ENCODE assay signal across 14 cellular contexts in the genomic region with DNA sequence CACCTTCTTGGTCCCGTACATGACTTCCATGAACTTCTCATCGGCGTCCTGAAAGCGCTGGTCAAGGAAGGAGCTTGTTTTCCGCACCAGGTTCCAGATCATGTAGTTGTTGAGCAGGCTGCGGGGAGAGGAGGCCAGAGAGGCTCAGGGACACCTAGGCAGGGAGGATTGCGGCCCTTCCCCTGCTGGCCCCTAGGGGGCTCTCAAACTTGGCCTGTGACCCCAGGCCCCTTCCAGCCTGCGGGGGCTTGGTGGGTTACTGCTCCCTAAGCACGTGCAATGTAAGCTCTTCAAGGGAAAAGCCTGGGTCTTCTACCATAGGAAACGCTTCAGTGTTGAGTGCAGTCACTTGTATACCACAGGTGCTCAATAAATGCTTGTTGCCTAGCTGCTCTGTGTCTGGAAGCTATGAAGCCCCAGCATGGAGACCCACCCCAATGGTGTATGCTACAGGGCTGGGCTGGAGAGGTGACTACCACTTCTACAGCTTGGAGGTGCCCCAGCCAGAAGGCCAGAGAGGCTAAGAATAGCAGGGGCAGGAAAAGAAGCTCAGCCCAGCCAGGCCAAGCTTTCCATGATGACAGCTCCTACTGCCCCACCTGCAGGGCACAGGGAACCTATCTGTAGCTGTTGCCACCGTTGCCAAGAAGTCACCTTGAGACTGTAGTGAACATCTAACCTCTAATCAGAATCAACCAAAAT. TPM values are rescaled to one million over a fixed set of nuclear protein-coding genes. Genes with fewer than 3 reads are reported as not detected.
DNase-seq lines count a peak whose midpoint lies in the region; ATAC-seq, FAIRE-seq and TF ChIP-seq lines count a peak whose summit lies in the region.
"Had no signal": no experiment of that assay in that cellular context is flagged by ENCODE, and none has a peak within 500 bp of the region (broad histone marks: within the 10 kb centered on the region; RNA-seq: fewer than 3 reads in every experiment).

No MANE protein-coding gene starts in this region.

- no peaks in the 10 kb centered on the region for H3K4me1 ChIP-seq in endothelial cell of umbilical vein (ENCODE audit: control insufficient read depth, extremely low read depth, insufficient read depth, low read length)
- no peaks in the 10 kb centered on the region for H3K4me1 ChIP-seq in aorta (ENCODE audit: control insufficient read depth in 1 of 2, insufficient read depth in 2 of 2, low read length in 2 of 2)
- H3K4me1 ChIP-seq in adrenal gland (replicated peaks in 1 of 2), result peaks cover 11 to 32% of the 10 kb centered on the region in 2 donors

- H3K27ac ChIP-seq in endothelial cell of umbilical vein (ENCODE audit: insufficient read depth, low read depth, low read length) (no peak overlapping the region), aorta (ENCODE audit: low read depth in 1 of 2, low read length in 2 of 2) (no peak overlapping the region), adrenal gland (peak overlapping the region in 2 of 5 donors; percentile 67 to 71)
- H3K27ac ChIP-seq: C4-2B had no signal

- dilution Hi-C loops in endothelial cell of umbilical vein (cut with MboI; ENCODE audit: extremely low pct_ligation_motif_present, low sequenced_read_pairs), result loop anchor here (10.0 kb wide), 1 partner anchor 120 kb away; no protein-coding TSS in a partner anchor

- H3K36me3 ChIP-seq in endothelial cell of umbilical vein (ENCODE audit: control insufficient read depth in 2 of 2, extremely low read depth in 1 of 2, insufficient read depth in 2 of 2, low read length in 2 of 2), result peaks cover 32 to 72% of the 10 kb centered on the region in 2 experiments
- H3K36me3 ChIP-seq in aorta (ENCODE audit: control insufficient read depth in 1 of 2, insufficient read depth in 2 of 2, low read length in 1 of 2), result peaks cover 7 to 16% of the 10 kb centered on the region in 2 donors
- peaks cover 0 to 78% of the 10 kb centered on the region in 2 donors for H3K36me3 ChIP-seq in adrenal gland (replicated peaks in 1 of 2)

- peaks cover 8% of the 10 kb centered on the region for H3K79me2 ChIP-seq in endothelial cell of umbilical vein (ENCODE audit: control insufficient read depth, insufficient read depth, low read length)

- H3K4me3 Mint-ChIP-seq in progenitor cell of endocrine pancreas (ENCODE audit: low read depth), result no peak overlapping the region
- H3K4me3 Mint-ChIP-seq: activated naive CD8-positive, alpha-beta T cell had no signal

- 91% methylated on average over 11 of the region's 11 CpGs for WGBS in aorta, 2 donors
- WGBS in adrenal gland, 4 donors, result 87 to 93% (median 89%) methylated on average over 11 of the region's 11 CpGs

- no peak overlapping the region for H3K9ac ChIP-seq in endothelial cell of umbilical vein (replicated peaks; ENCODE audit: extremely low read depth, insufficient read depth, low read length)

- no peaks in the 10 kb centered on the region for H3K9me1 ChIP-seq in endothelial cell of umbilical vein (replicated peaks; ENCODE audit: control insufficient read depth, extremely low read depth, insufficient read depth, low read length)

- H3K27me3 Mint-ChIP-seq in progenitor cell of endocrine pancreas, result no peaks in the 10 kb centered on the region
- H3K27me3 Mint-ChIP-seq: activated naive CD8-positive, alpha-beta T cell had no signal

- no peak overlapping the region for H3K27ac Mint-ChIP-seq in progenitor cell of endocrine pancreas
- H3K27ac Mint-ChIP-seq: activated naive CD8-positive, alpha-beta T cell had no signal

- peaks cover 22% of the 10 kb centered on the region for H3K4me1 Mint-ChIP-seq in progenitor cell of endocrine pancreas (ENCODE audit: low read depth)

- TF ChIP-seq CTCF in LNCAP (IDR thresholded peaks at IDR 0.05) (0 out of 2 replicates have a peak, but pooled peaks have one; percentile 12), endothelial cell of umbilical vein (IDR thresholded peaks at IDR 0.05; ENCODE audit: extremely low read depth in 1 of 2, insufficient read depth in 1 of 2, low read depth in 1 of 2, low read length in 2 of 2) (peak; percentile 57 to 65), progenitor cell of endocrine pancreas (IDR thresholded peaks at IDR 0.05; ENCODE audit: unreplicated experiment) (peak; percentile 50), adrenal gland (IDR thresholded peaks at IDR 0.05) (peak in 1 of 6 experiments; percentile 12)

- no peak overlapping the region for H2AFZ ChIP-seq in endothelial cell of umbilical vein (ENCODE audit: low read depth, low read length)

- CTCF ChIA-PET in endothelial cell of umbilical vein (lab: Charles Lee), result interaction anchor here (0.9 to 4.7 kb wide), 8 partner anchors 10 to 125 kb away, joined by 3 to 29 read pairs (median 4); no protein-coding TSS in a partner anchor

- H3K4me3 ChIP-seq in endothelial cell of umbilical vein (replicated peaks in 1 of 3; ENCODE audit: insufficient read depth in 1 of 3, low read depth in 1 of 3, low read length in 3 of 3) (no peak overlapping the region), aorta (ENCODE audit: low read length in 2 of 2) (no peak overlapping the region), adrenal gland (no peak overlapping the region)

- DNase-seq in activated naive CD4-positive, alpha-beta T cell treated with Interleukin-2 at 50 U/mL for 16 hours, result peak; percentile 12
- no peak for DNase-seq in activated naive CD4-positive, alpha-beta T cell (lab: John Stamatoyannopoulos, UW)
- no peak for DNase-seq in endothelial cell of umbilical vein (ENCODE audit: low read depth, low spot score)
- no peak for DNase-seq in progenitor cell of endocrine pancreas (ENCODE audit: low spot score, unreplicated experiment)
- DNase-seq in NOMO-1 (lab: John Stamatoyannopoulos, UW; ENCODE audit: unreplicated experiment in 2 of 2), result no peak
- no peak for DNase-seq in aorta
- DNase-seq in adrenal gland, result no peak
- DNase-seq: NCI-H146, posterior cingulate gyrus had no signal

- no peaks in the 10 kb centered on the region for H4K20me1 ChIP-seq in endothelial cell of umbilical vein (replicated peaks; ENCODE audit: control insufficient read depth, extremely low read depth, insufficient read depth, low read length)

- no peak for FAIRE-seq in endothelial cell of umbilical vein (lab: Jason Lieb, UNC)
- FAIRE-seq: endometrium, urothelium cell line had no signal

- H3K9me3 Mint-ChIP-seq in progenitor cell of endocrine pancreas (ENCODE audit: low read depth), result no peaks in the 10 kb centered on the region

- BruUV-seq in endothelial cell of umbilical vein (replicated peaks; lab: Mats Ljungman, UMichigan), result no TSS peak

- peaks cover 37% of the 10 kb centered on the region for H3K36me3 Mint-ChIP-seq in progenitor cell of endocrine pancreas (ENCODE audit: insufficient read depth)

- H3K27me3 ChIP-seq in endothelial cell of umbilical vein (ENCODE audit: control insufficient read depth in 2 of 2, insufficient read depth in 2 of 2, low read length in 2 of 2), result no peaks in the 10 kb centered on the region
- H3K27me3 ChIP-seq in aorta (ENCODE audit: control insufficient read depth in 1 of 2, insufficient read depth in 2 of 2, low read length in 1 of 2), result no peaks in the 10 kb centered on the region
- H3K27me3 ChIP-seq in adrenal gland, result no peaks in the 10 kb centered on the region

- H3K4me2 ChIP-seq in endothelial cell of umbilical vein (ENCODE audit: insufficient read depth, low read length), result no peak overlapping the region

- ATAC-seq in aorta (ENCODE audit: low FRiP score), result no peak

- no peak for TF ChIP-seq POLR2A in endothelial cell of umbilical vein (IDR thresholded peaks at IDR 0.05; ENCODE audit: low read depth, low read length)
- no peak for TF ChIP-seq POLR2A in adrenal gland (IDR thresholded peaks at IDR 0.05)

- POLR2A ChIA-PET in endothelial cell of umbilical vein (lab: Charles Lee), result no interaction called here

- H3K9me3 ChIP-seq in endothelial cell of umbilical vein (replicated peaks; ENCODE audit: control insufficient read depth, insufficient read depth, low read length) (no peaks in the 10 kb centered on the region), aorta (ENCODE audit: control insufficient read depth, low read length) (no peaks in the 10 kb centered on the region), adrenal gland (replicated peaks in 1 of 3) (no peaks in the 10 kb centered on the region)

- intact Hi-C loops in endothelial cell of umbilical vein (cut with micrococcal nuclease), result no loop called here
- intact Hi-C loops in aorta (cut with DNase I), result no loop called here
- intact Hi-C loops in adrenal gland (cut with DNase I), result no loop called here

TF ChIP-seq in endothelial cell of umbilical vein, 7 proteins besides CTCF, POLR2A, EP300 and RAD21:
- no peak for TF ChIP-seq EZH2 (IDR thresholded peaks at IDR 0.05; ENCODE audit: borderline replicate concordance, low read depth, low read length, severe bottlenecking)
- TF ChIP-seq, protein P1, sequence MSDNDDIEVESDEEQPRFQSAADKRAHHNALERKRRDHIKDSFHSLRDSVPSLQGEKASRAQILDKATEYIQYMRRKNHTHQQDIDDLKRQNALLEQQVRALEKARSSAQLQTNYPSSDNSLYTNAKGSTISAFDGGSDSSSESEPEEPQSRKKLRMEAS (IDR thresholded peaks at IDR 0.05; ENCODE audit: insufficient read depth, insufficient read length), result no peak
- TF ChIP-seq POLR2AphosphoS5 (IDR thresholded peaks at IDR 0.05; ENCODE audit: insufficient read depth, low read depth, low read length), result no peak
- TF ChIP-seq MYC (IDR thresholded peaks at IDR 0.05; ENCODE audit: low read depth, low read length), result no peak
- TF ChIP-seq FOS (IDR thresholded peaks at IDR 0.05; ENCODE audit: borderline replicate concordance, insufficient read depth, low read length), result no peak
- TF ChIP-seq GATA2 (IDR thresholded peaks at IDR 0.05; ENCODE audit: insufficient read depth, insufficient read length, low read depth, low read length), result no peak
- no peak for TF ChIP-seq JUN (IDR thresholded peaks at IDR 0.05; ENCODE audit: borderline replicate concordance, insufficient read depth, insufficient read length, low read depth)

RNA-seq across cellular contexts. Expression of a gene that starts 45.1 kb away (rescaled TPM):
- total RNA-seq in endothelial cell of umbilical vein (496 and 562 TPM in 2 replicates), progenitor cell of endocrine pancreas (200 and 217 TPM in 2 replicates), aorta (100 to 1,000 TPM; 135 to 155 TPM), adrenal gland (100 to 1,000 TPM; 173 to 588 (median 259) TPM)
- polyA plus RNA-seq in endothelial cell of umbilical vein (437 and 521 TPM in 2 replicates), aorta (100 to 1,000 TPM in 1 of 2 donors, 10 to 100 TPM in 1; 12.1 to 112 TPM), adrenal gland (100 to 1,000 TPM; 150 to 327 (median 176) TPM)
- polyA plus RNA-seq in endothelial cell of umbilical vein (2011; cell fraction: cytosol; rRNA removed), result 352 and 358 TPM in 2 replicates
- 291 and 306 TPM in 2 replicates for polyA plus RNA-seq in endothelial cell of umbilical vein (2011; cell fraction: nucleus; rRNA removed)
- 366 and 394 TPM in 2 replicates for polyA plus RNA-seq in endothelial cell of umbilical vein (2012)
- polyA minus RNA-seq in endothelial cell of umbilical vein, result 457 and 568 TPM in 2 replicates
- polyA minus RNA-seq in endothelial cell of umbilical vein (2011; cell fraction: cytosol; rRNA and poly(A)+ RNA removed), result 16.8 TPM
- 172 and 244 TPM in 2 replicates for polyA minus RNA-seq in endothelial cell of umbilical vein (2011; cell fraction: nucleus; rRNA and poly(A)+ RNA removed)
